8 cellular contexts compared by ENCODE assay signal in genomic region chrX:139932077-139932900, GRCh38. TPM values are rescaled to one million over a fixed set of nuclear protein-coding genes. Genes with fewer than 3 reads are reported as not detected.
DNase-seq lines count a peak whose midpoint lies in the region; ATAC-seq and TF ChIP-seq lines count a peak whose summit lies in the region.

No MANE protein-coding gene starts in this region.

- peaks cover 9 to 45% (median 34%) of the 10 kb centered on the region in 11 experiments; a peak in 19 of 22 replicates for H4K20me1 ChIP-seq in BLaER1 treated with 17β-estradiol and CSF1 and Interleukin-3, amounts not matched to agents 10 nM and 100 nM

- H3K4me3 ChIP-seq in BLaER1 treated with 17β-estradiol and CSF1 and Interleukin-3, amounts not matched to agents 10 nM and 100 nM: peak overlapping the region; percentile 69 to 82 (median 78)
- H3K4me3 ChIP-seq in astrocyte of the cerebellum (ENCODE audit: low read depth, low read length): peak overlapping the region; percentile 64
- H3K4me3 ChIP-seq in sigmoid colon: peak overlapping the region; percentile 67 to 86 (median 74)

- H3K4me1 ChIP-seq in BLaER1 treated with 17β-estradiol and CSF1 and Interleukin-3, amounts not matched to agents 10 nM and 100 nM: peaks cover 15 to 21% (median 17%) of the 10 kb centered on the region in 10 experiments; a peak in 18 of 20 replicates
- H3K4me1 ChIP-seq in sigmoid colon: peaks cover 0 to 11% (median 3%) of the 10 kb centered on the region in 4 donors

- H3K27ac ChIP-seq in BLaER1 treated with 17β-estradiol and CSF1 and Interleukin-3, amounts not matched to agents 10 nM and 100 nM: peak overlapping the region; percentile 90 to 96 (median 94)
- H3K27ac ChIP-seq in sigmoid colon: peak overlapping the region; percentile 95 to 99 (median 98)

- H3K36me3 ChIP-seq in BLaER1 treated with 17β-estradiol and CSF1 and Interleukin-3, amounts not matched to agents 10 nM and 100 nM: no peaks in the 10 kb centered on the region
- H3K36me3 ChIP-seq in sigmoid colon: no peaks in the 10 kb centered on the region

- DNase-seq in SW480 (ENCODE audit: low spot score) (peak; percentile 41), astrocyte of the cerebellum (ENCODE audit: low read depth) (no peak), hippocampal formation (lab: John Stamatoyannopoulos, UW) (peak; percentile 3 to 21), sigmoid colon (peak; percentile 73), KG1 (lab: John Stamatoyannopoulos, UW) (no peak)

- ATAC-seq in GM19043 (IDR thresholded peaks at IDR 0.05; ENCODE audit: low read depth, unreplicated experiment): peak; percentile 34
- peak; percentile 41 for ATAC-seq in HG03280 (IDR thresholded peaks at IDR 0.05; ENCODE audit: unreplicated experiment)

- intact Hi-C loops in sigmoid colon (cut with DNase I): loop anchor here (5.0 kb wide), 1 partner anchor 100 kb away; no protein-coding TSS in a partner anchor

- TF ChIP-seq CTCF in astrocyte of the cerebellum (IDR thresholded peaks at IDR 0.05; ENCODE audit: low read depth, low read length, missing control alignments) (no peak), sigmoid colon (IDR thresholded peaks at IDR 0.05) (no peak)

- peak overlapping the region; percentile 92 to 97 (median 94) for H3K9ac ChIP-seq in BLaER1 treated with 17β-estradiol and CSF1 and Interleukin-3, amounts not matched to agents 10 nM and 100 nM

- H3K27me3 ChIP-seq in BLaER1 treated with 17β-estradiol and CSF1 and Interleukin-3, amounts not matched to agents 10 nM and 100 nM: peaks cover 47 to 77% (median 58%) of the 10 kb centered on the region in 11 experiments
- H3K27me3 ChIP-seq in sigmoid colon: no peaks in the 10 kb centered on the region

- peaks cover 0 to 17% (median 4%) of the 10 kb centered on the region in 11 experiments; a peak in 9 of 22 replicates for H3K9me3 ChIP-seq in BLaER1 treated with 17β-estradiol and CSF1 and Interleukin-3, amounts not matched to agents 10 nM and 100 nM (replicated peaks in 1 of 11)
- no peaks in the 10 kb centered on the region for H3K9me3 ChIP-seq in sigmoid colon

- TF ChIP-seq EP300 in sigmoid colon (IDR thresholded peaks at IDR 0.05): no peak

- in situ Hi-C loops in astrocyte of the cerebellum (cut with HindIII; ENCODE audit: low sequenced_read_pairs): no loop called here

- 0% methylated on average over 109 of the region's 109 CpGs for WGBS in sigmoid colon, 2 donors

- no peak for TF ChIP-seq POLR2A in sigmoid colon (IDR thresholded peaks at IDR 0.05)

- peak overlapping the region; percentile 7 to 82 (median 62); a peak in 19 of 22 replicates for H3K4me2 ChIP-seq in BLaER1 treated with 17β-estradiol and CSF1 and Interleukin-3, amounts not matched to agents 10 nM and 100 nM

RNA-seq across cellular contexts. Expression of gene ATP11C, which starts 0.6 kb away (rescaled TPM):
- 10 to 100 TPM; 17.2 to 32.0 (median 23.9) TPM for total RNA-seq in sigmoid colon
- 1 to 10 TPM; 4.2 to 8.9 (median 4.9) TPM for polyA plus RNA-seq in sigmoid colon

RNA-seq across cellular contexts. Expression of gene CXorf66, which starts 33.0 kb away (rescaled TPM):
- total RNA-seq in sigmoid colon: not detected
- not detected for polyA plus RNA-seq in sigmoid colon

Comparison
In these comparisons a context has a peak if more than half of its experiments do, and no peak if none do; other contexts are left out.
1. DNase-seq: peak in SW480 (single experiment), hippocampal formation (2 of 2) and sigmoid colon (single experiment); none in astrocyte of the cerebellum (single experiment) and KG1 (single experiment).
2. Peak in every context shown above with its lines, with median percentiles within 50 percentile points of each other: H3K4me3 ChIP-seq.